ENCODE assay signal across 16 cellular contexts in genomic region chr1:11952455-11953109, GRCh38. TPM values are rescaled to one million over a fixed set of nuclear protein-coding genes. Genes with fewer than 3 reads are reported as not detected.
DNase-seq lines count a peak whose midpoint lies in the region; ATAC-seq and TF ChIP-seq lines count a peak whose summit lies in the region.
"Had no signal": no experiment of that assay in that cellular context is flagged by ENCODE, and none has a peak within 500 bp of the region (broad histone marks: within the 10 kb centered on the region; RNA-seq: fewer than 3 reads in every experiment).

No MANE protein-coding gene starts in this region.

- no peaks in the 10 kb centered on the region for H3K9me3 ChIP-seq in MG63
- H3K9me3 ChIP-seq: right lobe of liver had no signal

- ATAC-seq in left ventricle myocardium superior (peak; percentile 63), HG03045 (IDR thresholded peaks at IDR 0.05; ENCODE audit: unreplicated experiment) (no peak)
- ATAC-seq: stimulated activated naive CD8-positive, alpha-beta T cell treated with anti-CD3 and anti-CD28 coated beads, Interleukin-15, amount 100 ng/mL, for 72 hours had no signal

- peaks cover 31% of the 10 kb centered on the region for H3K36me3 ChIP-seq in MG63

- intact Hi-C loops in left ventricle myocardium superior (cut with micrococcal nuclease), result no loop called here

- H3K4me3 ChIP-seq in AG10803 (ENCODE audit: low read length), result no peak overlapping the region
- no peak overlapping the region for H3K4me3 ChIP-seq in MG63
- H3K4me3 ChIP-seq: right lobe of liver had no signal

- no peaks in the 10 kb centered on the region for H3K27me3 ChIP-seq in MG63
- H3K27me3 ChIP-seq: right lobe of liver had no signal

- DNase-seq in AG10803 (ENCODE audit: low read depth), result peak; percentile 12
- peak; percentile 56 for DNase-seq in LHCN-M2 (ENCODE audit: low read depth)
- DNase-seq in left ventricle myocardium superior, result no peak
- DNase-seq in occipital lobe (lab: John Stamatoyannopoulos, UW), result peak; percentile 17
- no peak for DNase-seq in NCI-H82 treated with DMSO at 0.1 percent for 48 hours (lab: John Stamatoyannopoulos, UW; ENCODE audit: unreplicated experiment)
- DNase-seq in HK-2 (ENCODE audit: unreplicated experiment), result no peak
- DNase-seq in MG63, result no peak
- DNase-seq: activated T-cell treated with anti-CD3 and anti-CD28 coated beads, Interleukin-2, amount 50 U/mL, for 24 hours; mammary epithelial cell; NCI-H1694 treated with DMSO at 0.1 percent for 48 hours; nephron progenitor cell; right lobe of liver; RPMI8226; stimulated activated CD4-positive, alpha-beta T cell treated with anti-CD3 and anti-CD28 coated beads, Interleukin-2, amount 100 ng/mL, for 24 hours; stimulated activated naive CD8-positive, alpha-beta T cell treated with anti-CD3 and anti-CD28 coated beads, Interleukin-15, amount 100 ng/mL, for 72 hours had no signal

- no peak for TF ChIP-seq CTCF in AG10803 (conservative IDR thresholded peaks at IDR 0.05; ENCODE audit: low read length)

RNA-seq across cellular contexts. Expression of gene PLOD1, which starts 18.1 kb away (rescaled TPM):
- 355 and 458 TPM in 2 replicates for total RNA-seq in LHCN-M2 (2014; rRNA removed)
- 181 TPM for polyA plus RNA-seq in LHCN-M2 (2012)
- total RNA-seq in left ventricle myocardium superior, result 64.4 TPM
- 23.9 TPM for total RNA-seq in occipital lobe
- total RNA-seq in MG63 (2014; rRNA removed; shearing (Covaris generic); ENCODE audit: low replicate concordance), result 124 and 169 TPM in 2 replicates

RNA-seq across cellular contexts. Expression of gene KIAA2013, which starts 26.4 kb away (rescaled TPM):
- 118 and 131 TPM in 2 replicates for total RNA-seq in LHCN-M2 (2014; rRNA removed)
- polyA plus RNA-seq in LHCN-M2 (2012), result 41.8 TPM
- 35.8 TPM for total RNA-seq in left ventricle myocardium superior
- total RNA-seq in occipital lobe, result 18.6 TPM
- 43.8 and 57.2 TPM in 2 replicates for total RNA-seq in MG63 (2014; rRNA removed; shearing (Covaris generic); ENCODE audit: low replicate concordance)

RNA-seq across cellular contexts. Expression of gene MFN2, which starts 27.7 kb away (rescaled TPM):
- total RNA-seq in LHCN-M2 (2014; rRNA removed) (69.7 and 71.7 TPM in 2 replicates), left ventricle myocardium superior (688 TPM), occipital lobe (35.1 TPM)
- polyA plus RNA-seq in LHCN-M2 (2012), result 67.9 TPM
- 25.2 and 43.7 TPM in 2 replicates for total RNA-seq in MG63 (2014; rRNA removed; shearing (Covaris generic); ENCODE audit: low replicate concordance)

Comparison
In these comparisons a context has a peak if more than half of its experiments do, and no peak if none do; other contexts are left out.
1. DNase-seq: peak in AG10803 (single experiment), LHCN-M2 (single experiment) and occipital lobe (single experiment); none in left ventricle myocardium superior (single experiment), NCI-H82 treated with DMSO at 0.1 percent for 48 hours (single experiment), HK-2 (single experiment) and MG63 (single experiment).